Comparison of ENCODE assay signal across 19 cellular contexts in the genomic region with DNA sequence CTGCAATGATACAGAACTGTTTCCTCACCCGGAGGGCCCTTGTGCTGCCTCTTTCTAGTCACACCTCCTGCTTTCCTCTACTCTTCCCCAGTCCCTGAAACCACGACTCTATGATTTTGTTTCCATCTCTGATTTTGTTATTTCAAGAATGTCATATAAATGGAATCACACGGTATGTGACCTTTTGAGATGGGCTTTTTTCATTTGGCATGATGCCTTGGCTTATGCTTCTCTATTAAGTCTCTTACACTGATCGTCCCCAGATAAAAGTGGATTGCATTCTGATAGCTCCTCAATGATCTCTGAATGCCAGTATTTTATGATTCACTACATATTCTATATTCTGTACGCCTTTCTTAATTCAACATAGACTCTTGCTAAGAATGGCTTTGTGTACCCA.
"Had no signal": no experiment of that assay in that cellular context is flagged by ENCODE, and none has a peak within 500 bp of the region (broad histone marks: within the 10 kb centered on the region; RNA-seq: fewer than 3 reads in every experiment).

No MANE protein-coding gene starts in this region.

- H3K9me3 ChIP-seq: left ventricle myocardium inferior, sigmoid colon, tibial nerve had no signal

- H3K27ac Mint-ChIP-seq: activated CD4-positive, alpha-beta memory T cell treated with anti-CD3 and anti-CD28 coated beads, Interleukin-2, amount 10 ng/mL, durations not matched to agents 7 days and 5 days; activated naive CD8-positive, alpha-beta T cell treated with anti-CD3 and anti-CD28 coated beads, Interleukin-2, amount 10 ng/mL, durations not matched to agents 7 days and 5 days; activated T-helper 2 cell treated with anti-CD3 and anti-CD28 coated beads, Interferon-gamma antibody, Interleukin-2, Interleukin-4, amounts not matched to agents 10 μg/mL and 5 μg/mL and 100 μg/mL, durations not matched to agents 14 hours and 24 hours and 36 hours; natural killer cell; T-helper 1 cell treated with Interleukin-12 subunit alpha and Interleukin-12 subunit beta and Interleukin-4 antibody, amounts not matched to agents 30 μg/mL and 1 μg/mL, for 36 hours had no signal

- H3K9me3 Mint-ChIP-seq: activated CD4-positive, alpha-beta memory T cell treated with anti-CD3 and anti-CD28 coated beads, Interleukin-2, amount 10 ng/mL, durations not matched to agents 7 days and 5 days; activated naive CD8-positive, alpha-beta T cell treated with anti-CD3 and anti-CD28 coated beads, Interleukin-2, amount 10 ng/mL, durations not matched to agents 7 days and 5 days; activated T-helper 2 cell treated with anti-CD3 and anti-CD28 coated beads, Interferon-gamma antibody, Interleukin-2, Interleukin-4, amounts not matched to agents 10 μg/mL and 5 μg/mL and 100 μg/mL, durations not matched to agents 14 hours and 24 hours and 36 hours; natural killer cell; T-helper 1 cell treated with Interleukin-12 subunit alpha and Interleukin-12 subunit beta and Interleukin-4 antibody, amounts not matched to agents 30 μg/mL and 1 μg/mL, for 36 hours had no signal

- H3K4me1 Mint-ChIP-seq: activated CD4-positive, alpha-beta memory T cell treated with anti-CD3 and anti-CD28 coated beads, Interleukin-2, amount 10 ng/mL, durations not matched to agents 7 days and 5 days; activated naive CD8-positive, alpha-beta T cell treated with anti-CD3 and anti-CD28 coated beads, Interleukin-2, amount 10 ng/mL, durations not matched to agents 7 days and 5 days; natural killer cell had no signal

- ATAC-seq: natural killer cell; stimulated activated naive CD8-positive, alpha-beta T cell treated with anti-CD3 and anti-CD28 coated beads, Interleukin-15, Interleukin-2, amounts not matched to agents 100 U/mL and 50 U/mL, for 24 hours had no signal

- H3K4me3 Mint-ChIP-seq: activated CD4-positive, alpha-beta memory T cell treated with anti-CD3 and anti-CD28 coated beads, Interleukin-2, amount 10 ng/mL, durations not matched to agents 7 days and 5 days; activated naive CD8-positive, alpha-beta T cell treated with anti-CD3 and anti-CD28 coated beads, Interleukin-2, amount 10 ng/mL, durations not matched to agents 7 days and 5 days; natural killer cell; T-helper 1 cell treated with Interleukin-12 subunit alpha and Interleukin-12 subunit beta and Interleukin-4 antibody, amounts not matched to agents 30 μg/mL and 1 μg/mL, for 36 hours had no signal

- H3K27me3 Mint-ChIP-seq: activated CD4-positive, alpha-beta memory T cell treated with anti-CD3 and anti-CD28 coated beads, Interleukin-2, amount 10 ng/mL, durations not matched to agents 7 days and 5 days; activated naive CD8-positive, alpha-beta T cell treated with anti-CD3 and anti-CD28 coated beads, Interleukin-2, amount 10 ng/mL, durations not matched to agents 7 days and 5 days had no signal

- DNase-seq: activated CD4-positive, alpha-beta memory T cell treated with anti-CD3 and anti-CD28 coated beads, Interleukin-2, amount 10 ng/mL, durations not matched to agents 7 days and 5 days; activated CD4-positive, alpha-beta T cell treated with anti-CD3 and anti-CD28 coated beads for 48 hours; activated CD4-positive, CD25-positive, alpha-beta regulatory T cell; activated naive CD4-positive, alpha-beta T cell treated with Interleukin-2 at 50 U/mL for 16 hours; activated naive CD8-positive, alpha-beta T cell treated with anti-CD3 and anti-CD28 coated beads, Interleukin-2, amount 10 ng/mL, durations not matched to agents 7 days and 5 days; activated T-cell treated with anti-CD3 and anti-CD28 coated beads, Interleukin-2, amount 50 U/mL, for 1 hour; amygdala; cerebellar nuclear complex; effector CD4-positive, alpha-beta T cell; glutamatergic neuron; left ventricle myocardium inferior; midbrain; natural killer cell; sigmoid colon; stimulated activated CD4-positive, alpha-beta T cell treated with anti-CD3 and anti-CD28 coated beads, Interleukin-4, amount 100 ng/mL, for 1 hour; stimulated activated naive CD8-positive, alpha-beta T cell treated with anti-CD3 and anti-CD28 coated beads, Interleukin-15, Interleukin-2, amounts not matched to agents 100 U/mL and 50 U/mL, for 24 hours had no signal
